Comparison of ENCODE assay signal across 9 cellular contexts in the genomic region with DNA sequence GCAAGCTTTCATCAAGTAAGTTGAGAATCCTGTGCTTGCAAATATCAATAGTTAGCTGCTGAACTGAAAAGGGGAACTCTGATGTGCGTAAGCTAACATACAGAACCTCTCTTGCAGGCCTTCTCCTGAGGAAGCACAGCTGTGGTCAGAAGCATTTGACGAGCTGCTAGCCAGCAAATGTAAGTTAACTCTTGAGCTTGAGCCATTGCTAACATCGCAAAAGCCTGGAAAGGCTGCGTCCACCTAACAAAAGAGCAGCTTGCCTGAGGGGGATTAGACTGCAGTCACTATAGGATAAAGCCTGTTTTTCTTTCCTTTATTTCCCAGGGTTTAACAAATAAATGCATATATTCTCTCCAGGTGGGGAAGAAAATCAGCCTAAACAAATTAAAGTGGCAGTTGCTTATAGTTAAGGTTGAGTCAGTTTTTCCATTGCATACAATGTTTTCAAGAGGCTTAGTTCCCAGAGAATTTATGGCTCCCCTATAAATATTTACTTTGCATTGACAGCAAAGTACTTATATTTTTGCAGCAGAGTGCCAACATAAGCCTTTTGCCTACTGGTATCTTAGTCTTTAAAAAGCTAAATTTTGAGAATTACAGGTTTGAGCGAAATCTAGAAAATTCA. TPM values are rescaled to one million over a fixed set of nuclear protein-coding genes. Genes with fewer than 3 reads are reported as not detected.
DNase-seq lines count a peak whose midpoint lies in the region; ATAC-seq and TF ChIP-seq lines count a peak whose summit lies in the region.
"Had no signal": no experiment of that assay in that cellular context is flagged by ENCODE, and none has a peak within 500 bp of the region (broad histone marks: within the 10 kb centered on the region; RNA-seq: fewer than 3 reads in every experiment).

No MANE protein-coding gene starts in this region.

- no peaks in the 10 kb centered on the region for H3K9me3 Mint-ChIP-seq in activated naive CD4-positive, alpha-beta T cell treated with anti-CD3 and anti-CD28 coated beads, Interleukin-2, amount 10 ng/mL, durations not matched to agents 7 days and 5 days
- no peaks in the 10 kb centered on the region for H3K9me3 Mint-ChIP-seq in activated T-helper 2 cell treated with anti-CD3 and anti-CD28 coated beads, Interferon-gamma antibody, Interleukin-2, Interleukin-4, amounts not matched to agents 10 μg/mL and 5 μg/mL and 100 μg/mL, durations not matched to agents 14 hours and 24 hours and 36 hours

- intact Hi-C loops in activated T-helper 2 cell treated with anti-CD3 and anti-CD28 coated beads, Interferon-gamma antibody, Interleukin-2, Interleukin-4, amounts not matched to agents 10 μg/mL and 5 μg/mL and 100 μg/mL, durations not matched to agents 14 hours and 24 hours and 36 hours (cut with micrococcal nuclease), result no loop called here

- no peaks in the 10 kb centered on the region for H3K27me3 ChIP-seq in Karpas-422 (ENCODE audit: low read length)
- no peaks in the 10 kb centered on the region for H3K27me3 ChIP-seq in thoracic aorta (replicated peaks; ENCODE audit: insufficient read depth)
- H3K27me3 ChIP-seq: body of pancreas had no signal

- no peak overlapping the region for H2AFZ ChIP-seq in Karpas-422 (ENCODE audit: low read length)

- H3K27ac ChIP-seq in Karpas-422 (ENCODE audit: low read length), result no peak overlapping the region
- peak overlapping the region; percentile 82 to 83 for H3K27ac ChIP-seq in thoracic aorta

- H3K9me3 ChIP-seq in Karpas-422 (ENCODE audit: low read length) (no peaks in the 10 kb centered on the region), thoracic aorta (no peaks in the 10 kb centered on the region)
- H3K9me3 ChIP-seq: body of pancreas had no signal

- H3K36me3 Mint-ChIP-seq in activated naive CD4-positive, alpha-beta T cell treated with anti-CD3 and anti-CD28 coated beads, Interleukin-2, amount 10 ng/mL, durations not matched to agents 7 days and 5 days, result no peaks in the 10 kb centered on the region
- peaks cover 18% of the 10 kb centered on the region for H3K36me3 Mint-ChIP-seq in activated T-helper 2 cell treated with anti-CD3 and anti-CD28 coated beads, Interferon-gamma antibody, Interleukin-2, Interleukin-4, amounts not matched to agents 10 μg/mL and 5 μg/mL and 100 μg/mL, durations not matched to agents 14 hours and 24 hours and 36 hours (ENCODE audit: low read depth)

- H3K4me3 ChIP-seq in Karpas-422 (ENCODE audit: low read length) (peak overlapping the region; percentile 90; the same call in 1 of the 2 replicates), thoracic aorta (peak overlapping the region; percentile 98)

- no peaks in the 10 kb centered on the region for H3K9me2 ChIP-seq in Karpas-422 (replicated peaks; ENCODE audit: insufficient read depth, low read length)

- peaks cover 6% of the 10 kb centered on the region for H3K79me2 ChIP-seq in Karpas-422 (ENCODE audit: low read length)

- H3K4me1 ChIP-seq in Karpas-422 (ENCODE audit: low read length) (peaks cover 36% of the 10 kb centered on the region), thoracic aorta (ENCODE audit: control insufficient read depth in 1 of 2, low read depth in 2 of 2) (peaks cover 9 to 46% of the 10 kb centered on the region in 2 donors)

- TF ChIP-seq CTCF in thoracic aorta (IDR thresholded peaks at IDR 0.05), result no peak

- peak overlapping the region; percentile 90 for H3K4me2 ChIP-seq in Karpas-422 (ENCODE audit: low read depth, low read length, poor library complexity, severe bottlenecking)

- H3K4me1 Mint-ChIP-seq in activated naive CD4-positive, alpha-beta T cell treated with anti-CD3 and anti-CD28 coated beads, Interleukin-2, amount 10 ng/mL, durations not matched to agents 7 days and 5 days, result peaks cover 29% of the 10 kb centered on the region
- H3K4me1 Mint-ChIP-seq in activated T-helper 2 cell treated with anti-CD3 and anti-CD28 coated beads, Interferon-gamma antibody, Interleukin-2, Interleukin-4, amounts not matched to agents 10 μg/mL and 5 μg/mL and 100 μg/mL, durations not matched to agents 14 hours and 24 hours and 36 hours (ENCODE audit: low read depth), result peaks cover 38% of the 10 kb centered on the region

- H3K4me3 Mint-ChIP-seq in activated naive CD4-positive, alpha-beta T cell treated with anti-CD3 and anti-CD28 coated beads, Interleukin-2, amount 10 ng/mL, durations not matched to agents 7 days and 5 days, result peak overlapping the region; percentile 50
- peak overlapping the region; percentile 95 for H3K4me3 Mint-ChIP-seq in activated T-helper 2 cell treated with anti-CD3 and anti-CD28 coated beads, Interferon-gamma antibody, Interleukin-2, Interleukin-4, amounts not matched to agents 10 μg/mL and 5 μg/mL and 100 μg/mL, durations not matched to agents 14 hours and 24 hours and 36 hours (ENCODE audit: low read depth)

- CTCF ChIA-PET in activated naive CD4-positive, alpha-beta T cell treated with anti-CD3 and anti-CD28 coated beads, Interleukin-2, amount 10 ng/mL, durations not matched to agents 7 days and 5 days (lab: Charles Lee), result interaction anchor here (0.8 to 1.1 kb wide), 3 partner anchors 199 to 313 kb away, joined by 3 read pairs; no protein-coding TSS in a partner anchor

- DNase-seq in activated naive CD4-positive, alpha-beta T cell treated with anti-CD3 and anti-CD28 coated beads, Interleukin-2, amount 10 ng/mL, durations not matched to agents 7 days and 5 days, result no peak
- DNase-seq in activated naive CD4-positive, alpha-beta T cell (lab: John Stamatoyannopoulos, UW), result no peak
- peak; percentile 54 for DNase-seq in Karpas-422
- no peak for DNase-seq in activated T-helper 2 cell treated with anti-CD3 and anti-CD28 coated beads, Interferon-gamma antibody, Interleukin-2, Interleukin-4, amounts not matched to agents 10 μg/mL and 5 μg/mL and 100 μg/mL, durations not matched to agents 14 hours and 24 hours and 36 hours (ENCODE audit: low spot score)
- DNase-seq in iris pigment epithelial cell (ENCODE audit: low read depth), result peak; percentile 55
- no peak for DNase-seq in thoracic aorta (ENCODE audit: low spot score)
- no peak for DNase-seq in NCI-H2029 (lab: John Stamatoyannopoulos, UW)

- peaks cover 5% of the 10 kb centered on the region; the same call in 1 of the 2 replicates for H4K20me1 ChIP-seq in Karpas-422 (ENCODE audit: insufficient read depth, low read depth, low read length)

- H3K27me3 Mint-ChIP-seq in activated naive CD4-positive, alpha-beta T cell treated with anti-CD3 and anti-CD28 coated beads, Interleukin-2, amount 10 ng/mL, durations not matched to agents 7 days and 5 days, result peaks cover 21% of the 10 kb centered on the region
- peaks cover 7% of the 10 kb centered on the region for H3K27me3 Mint-ChIP-seq in activated T-helper 2 cell treated with anti-CD3 and anti-CD28 coated beads, Interferon-gamma antibody, Interleukin-2, Interleukin-4, amounts not matched to agents 10 μg/mL and 5 μg/mL and 100 μg/mL, durations not matched to agents 14 hours and 24 hours and 36 hours (ENCODE audit: low read depth)

- H3K36me3 ChIP-seq in Karpas-422 (ENCODE audit: insufficient read depth, low read length), result peaks cover 21% of the 10 kb centered on the region
- no peaks in the 10 kb centered on the region for H3K36me3 ChIP-seq in thoracic aorta

- no peak overlapping the region for H3K27ac Mint-ChIP-seq in activated naive CD4-positive, alpha-beta T cell treated with anti-CD3 and anti-CD28 coated beads, Interleukin-2, amount 10 ng/mL, durations not matched to agents 7 days and 5 days
- no peak overlapping the region for H3K27ac Mint-ChIP-seq in activated T-helper 2 cell treated with anti-CD3 and anti-CD28 coated beads, Interferon-gamma antibody, Interleukin-2, Interleukin-4, amounts not matched to agents 10 μg/mL and 5 μg/mL and 100 μg/mL, durations not matched to agents 14 hours and 24 hours and 36 hours

- H3K9ac ChIP-seq in Karpas-422 (ENCODE audit: low read length), result no peak overlapping the region; the same call in 1 of the 2 replicates

- ATAC-seq in thoracic aorta (ENCODE audit: insufficient number of reproducible peaks, low FRiP score, low read depth) (no peak), GM21529 (IDR thresholded peaks at IDR 0.05; ENCODE audit: unreplicated experiment) (no peak)
- ATAC-seq: body of pancreas had no signal

RNA-seq across cellular contexts. Expression of a gene that starts 1.5 kb away (rescaled TPM):
- total RNA-seq in Karpas-422 (2014; rRNA removed; shearing (Covaris generic); ENCODE audit: low replicate concordance), result 35.3 and 39.8 TPM in 2 replicates
- total RNA-seq in activated T-helper 2 cell treated with anti-CD3 and anti-CD28 coated beads, Interferon-gamma antibody, Interleukin-2, Interleukin-4, amounts not matched to agents 10 μg/mL and 5 μg/mL and 100 μg/mL, durations not matched to agents 14 hours and 24 hours and 36 hours, result 5.0 and 5.8 TPM in 2 replicates
- total RNA-seq in thoracic aorta, result 100 to 1,000 TPM in 1 of 2 donors, 10 to 100 TPM in 1; 85.2 to 188 TPM

Comparison
In these comparisons a context has a peak if more than half of its experiments do, and no peak if none do; other contexts are left out.
1. DNase-seq: peak in Karpas-422 (single experiment) and iris pigment epithelial cell (single experiment); none in activated naive CD4-positive, alpha-beta T cell treated with anti-CD3 and anti-CD28 coated beads, Interleukin-2, amount 10 ng/mL, durations not matched to agents 7 days and 5 days (single experiment), activated naive CD4-positive, alpha-beta T cell (0 of 4), activated T-helper 2 cell treated with anti-CD3 and anti-CD28 coated beads, Interferon-gamma antibody, Interleukin-2, Interleukin-4, amounts not matched to agents 10 μg/mL and 5 μg/mL and 100 μg/mL, durations not matched to agents 14 hours and 24 hours and 36 hours (single experiment), thoracic aorta (single experiment) and NCI-H2029 (single experiment).